In genomic region chr3:178777718-178778411, GRCh38 we compare ENCODE assay signal across 11 cellular contexts.
DNase-seq lines count a peak whose midpoint lies in the region; ATAC-seq and TF ChIP-seq lines count a peak whose summit lies in the region.
"Had no signal": no experiment of that assay in that cellular context is flagged by ENCODE, and none has a peak within 500 bp of the region (broad histone marks: within the 10 kb centered on the region; RNA-seq: fewer than 3 reads in every experiment).

No MANE protein-coding gene starts in this region.

- DNase-seq in activated T-cell treated with anti-CD3 and anti-CD28 coated beads, Interleukin-2, amount 50 U/mL, for 72 hours = no peak
- DNase-seq in activated T-cell treated with anti-CD3 and anti-CD28 coated beads, Interleukin-2, amount 50 U/mL, for 1 hour = no peak
- no peak for DNase-seq in RWPE2 (ENCODE audit: low spot score)
- DNase-seq in stimulated activated naive CD8-positive, alpha-beta T cell treated with anti-CD3 and anti-CD28 coated beads, Interleukin-15, amount 100 ng/mL, for 72 hours = no peak
- DNase-seq: activated naive CD8-positive, alpha-beta T cell treated with anti-CD3 and anti-CD28 coated beads, Interleukin-2, amount 10 ng/mL, durations not matched to agents 7 days and 5 days had no signal

- peaks cover 10% of the 10 kb centered on the region for H3K4me1 Mint-ChIP-seq in activated T-cell treated with anti-CD3 and anti-CD28 coated beads, Interleukin-2, amount 50 U/mL, for 72 hours (ENCODE audit: low read depth)
- no peaks in the 10 kb centered on the region for H3K4me1 Mint-ChIP-seq in stimulated activated naive CD8-positive, alpha-beta T cell treated with anti-CD3 and anti-CD28 coated beads, Interleukin-15, amount 100 ng/mL, for 72 hours
- H3K4me1 Mint-ChIP-seq: activated naive CD8-positive, alpha-beta T cell treated with anti-CD3 and anti-CD28 coated beads, Interleukin-2, amount 10 ng/mL, durations not matched to agents 7 days and 5 days; CD14-positive monocyte had no signal

- TF ChIP-seq CTCF in RWPE2 (IDR thresholded peaks at IDR 0.05; ENCODE audit: poor library complexity, severe bottlenecking) = no peak

- H3K27me3 ChIP-seq in RWPE2 (ENCODE audit: insufficient read depth, poor library complexity, severe bottlenecking) = peaks cover 2% of the 10 kb centered on the region

- no peaks in the 10 kb centered on the region for H3K9me3 ChIP-seq in RWPE2 (ENCODE audit: severe bottlenecking)

- peaks cover 11% of the 10 kb centered on the region for H3K4me1 ChIP-seq in RWPE2 (ENCODE audit: insufficient read depth, poor library complexity, severe bottlenecking)

- H3K9me3 Mint-ChIP-seq in activated T-cell treated with anti-CD3 and anti-CD28 coated beads, Interleukin-2, amount 50 U/mL, for 72 hours = peaks cover 2 to 3% of the 10 kb centered on the region in 2 donors
- H3K9me3 Mint-ChIP-seq in stimulated activated naive CD8-positive, alpha-beta T cell treated with anti-CD3 and anti-CD28 coated beads, Interleukin-15, amount 100 ng/mL, for 72 hours = peaks cover 5 to 7% of the 10 kb centered on the region in 2 donors
- H3K9me3 Mint-ChIP-seq: activated naive CD8-positive, alpha-beta T cell treated with anti-CD3 and anti-CD28 coated beads, Interleukin-2, amount 10 ng/mL, durations not matched to agents 7 days and 5 days had no signal

- H3K4me3 Mint-ChIP-seq in activated T-cell treated with anti-CD3 and anti-CD28 coated beads, Interleukin-2, amount 50 U/mL, for 72 hours = no peak overlapping the region
- no peak overlapping the region for H3K4me3 Mint-ChIP-seq in stimulated activated naive CD8-positive, alpha-beta T cell treated with anti-CD3 and anti-CD28 coated beads, Interleukin-15, amount 100 ng/mL, for 72 hours
- H3K4me3 Mint-ChIP-seq: activated naive CD8-positive, alpha-beta T cell treated with anti-CD3 and anti-CD28 coated beads, Interleukin-2, amount 10 ng/mL, durations not matched to agents 7 days and 5 days; CD14-positive monocyte had no signal

- no peaks in the 10 kb centered on the region for H3K36me3 ChIP-seq in RWPE2 (ENCODE audit: low read depth)

- no peak overlapping the region for H3K27ac ChIP-seq in RWPE2 (ENCODE audit: poor library complexity, severe bottlenecking)
- H3K27ac ChIP-seq: SK-N-MC had no signal

- no peak overlapping the region for H3K27ac Mint-ChIP-seq in activated T-cell treated with anti-CD3 and anti-CD28 coated beads, Interleukin-2, amount 50 U/mL, for 72 hours
- H3K27ac Mint-ChIP-seq in stimulated activated naive CD8-positive, alpha-beta T cell treated with anti-CD3 and anti-CD28 coated beads, Interleukin-15, amount 100 ng/mL, for 72 hours = no peak overlapping the region
- H3K27ac Mint-ChIP-seq: activated naive CD8-positive, alpha-beta T cell treated with anti-CD3 and anti-CD28 coated beads, Interleukin-2, amount 10 ng/mL, durations not matched to agents 7 days and 5 days; CD14-positive monocyte had no signal

- no peaks in the 10 kb centered on the region for H3K36me3 Mint-ChIP-seq in activated T-cell treated with anti-CD3 and anti-CD28 coated beads, Interleukin-2, amount 50 U/mL, for 72 hours (ENCODE audit: insufficient read depth in 2 of 2)
- H3K36me3 Mint-ChIP-seq: activated naive CD8-positive, alpha-beta T cell treated with anti-CD3 and anti-CD28 coated beads, Interleukin-2, amount 10 ng/mL, durations not matched to agents 7 days and 5 days; CD14-positive monocyte had no signal

- peak; percentile 78 to 80 for ATAC-seq in activated T-cell treated with anti-CD3 and anti-CD28 coated beads, Interleukin-2, amount 50 U/mL, for 72 hours (replicated peaks in 1 of 2)
- peak; percentile 60 for ATAC-seq in HG02938 (IDR thresholded peaks at IDR 0.05; ENCODE audit: unreplicated experiment)
- ATAC-seq in RWPE2 (ENCODE audit: low read depth) = peak; percentile 99
- peak; percentile 80 for ATAC-seq in stimulated activated naive CD8-positive, alpha-beta T cell treated with anti-CD3 and anti-CD28 coated beads, Interleukin-15, amount 100 ng/mL, for 72 hours
- ATAC-seq in HG03571 (IDR thresholded peaks at IDR 0.05; ENCODE audit: unreplicated experiment) = no peak
- ATAC-seq in GM21515 (IDR thresholded peaks at IDR 0.05; ENCODE audit: unreplicated experiment) = no peak
- ATAC-seq in HG03135 (IDR thresholded peaks at IDR 0.05; ENCODE audit: unreplicated experiment) = no peak

- no peaks in the 10 kb centered on the region for H3K27me3 Mint-ChIP-seq in activated T-cell treated with anti-CD3 and anti-CD28 coated beads, Interleukin-2, amount 50 U/mL, for 72 hours (ENCODE audit: low read depth)
- H3K27me3 Mint-ChIP-seq in stimulated activated naive CD8-positive, alpha-beta T cell treated with anti-CD3 and anti-CD28 coated beads, Interleukin-15, amount 100 ng/mL, for 72 hours = no peaks in the 10 kb centered on the region
- H3K27me3 Mint-ChIP-seq: activated naive CD8-positive, alpha-beta T cell treated with anti-CD3 and anti-CD28 coated beads, Interleukin-2, amount 10 ng/mL, durations not matched to agents 7 days and 5 days had no signal

- H3K4me3 ChIP-seq in RWPE2 (ENCODE audit: severe bottlenecking) = no peak overlapping the region
- H3K4me3 ChIP-seq: SK-N-MC had no signal

Comparison
In these comparisons a context has a peak if more than half of its experiments do, and no peak if none do; other contexts are left out.
1. ATAC-seq: peak in activated T-cell treated with anti-CD3 and anti-CD28 coated beads, Interleukin-2, amount 50 U/mL, for 72 hours (2 of 2), HG02938 (single experiment), RWPE2 (single experiment) and stimulated activated naive CD8-positive, alpha-beta T cell treated with anti-CD3 and anti-CD28 coated beads, Interleukin-15, amount 100 ng/mL, for 72 hours (single experiment); none in HG03571 (single experiment), GM21515 (single experiment) and HG03135 (single experiment).